ENCODE assay signal across 14 cellular contexts in the genomic region with DNA sequence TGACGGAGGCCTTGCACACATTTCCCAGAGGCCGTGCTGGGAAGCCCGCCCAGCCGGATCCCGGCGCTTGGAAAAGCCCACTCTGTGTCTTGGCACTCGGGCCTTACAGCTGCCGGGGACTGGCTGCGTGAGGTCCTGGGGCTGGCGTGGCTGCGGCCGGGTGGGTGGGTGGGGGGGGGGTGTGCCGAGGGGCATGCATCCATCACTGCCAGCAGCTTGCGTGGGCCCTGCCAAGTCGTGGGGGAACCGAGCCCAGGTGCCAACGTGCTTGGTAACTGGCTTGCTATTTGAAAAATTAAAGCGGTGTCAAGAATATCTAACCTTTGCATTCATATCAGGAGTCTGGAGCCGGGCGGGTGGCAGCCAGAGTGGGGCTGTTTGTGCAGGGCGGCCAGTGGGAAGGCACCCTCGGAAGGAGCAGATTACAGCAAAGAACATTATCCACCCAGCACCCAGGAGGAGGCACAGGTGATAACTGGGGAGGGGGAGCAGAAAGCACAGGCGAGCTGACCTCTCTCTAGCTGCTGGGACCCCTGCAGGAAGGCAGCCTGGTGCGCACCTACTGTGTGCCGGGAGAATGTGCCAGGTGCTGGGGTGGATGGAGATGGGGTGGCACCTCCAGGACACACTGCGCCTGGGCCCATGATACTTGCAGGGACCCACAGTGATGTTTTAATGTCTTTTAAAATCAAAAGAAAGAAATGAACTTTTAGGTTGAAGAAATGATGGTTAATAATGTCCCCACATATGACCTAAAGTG. TPM values are rescaled to one million over a fixed set of nuclear protein-coding genes. Genes with fewer than 3 reads are reported as not detected.
"Had no signal": no experiment of that assay in that cellular context is flagged by ENCODE, and none has a peak within 500 bp of the region (broad histone marks: within the 10 kb centered on the region; RNA-seq: fewer than 3 reads in every experiment).

No MANE protein-coding gene starts in this region.

- H3K4me3 ChIP-seq: mucosa of descending colon, prostate gland had no signal

- ATAC-seq: activated CD8-positive, alpha-beta memory T cell treated with anti-CD3 and anti-CD28 coated beads, Interleukin-2, amount 10 ng/mL, durations not matched to agents 7 days and 5 days; activated naive CD4-positive, alpha-beta T cell treated with anti-CD3 and anti-CD28 coated beads, Interleukin-2, amount 50 U/mL, for 72 hours; mucosa of descending colon; naive thymus-derived CD8-positive, alpha-beta T cell; sciatic nerve; stimulated activated naive B cell treated with anti-CD40 and anti-IgM and Interleukin-4, amounts not matched to agents 10 μg/mL and 1 μg/mL and 100 μg/mL, for 72 hours; T-helper 17 cell had no signal

- H3K27ac ChIP-seq: prostate gland had no signal

- H3K36me3 ChIP-seq: prostate gland had no signal

- DNase-seq: activated CD4-positive, alpha-beta T cell treated with anti-CD3 and anti-CD28 coated beads, Interleukin-2, amount 50 U/mL, for 4 hours; activated CD8-positive, alpha-beta memory T cell treated with anti-CD3 and anti-CD28 coated beads, Interleukin-2, amount 10 ng/mL, durations not matched to agents 7 days and 5 days; activated effector memory CD4-positive, alpha-beta T cell treated with anti-CD3 and anti-CD28 coated beads, Interleukin-2, amount 50 U/mL, for 16 hours; amniotic stem cell; kidney glomerular epithelial cell; mammary epithelial cell; naive thymus-derived CD8-positive, alpha-beta T cell; stimulated activated CD4-positive, alpha-beta T cell treated with anti-CD3 and anti-CD28 coated beads, Interleukin-2, amount 100 ng/mL, for 24 hours; stimulated activated naive B cell treated with anti-CD40 and anti-IgM and Interleukin-4, amounts not matched to agents 10 μg/mL and 1 μg/mL and 100 μg/mL, for 72 hours; T-helper 17 cell had no signal

- H3K9me3 ChIP-seq: prostate gland had no signal

RNA-seq across cellular contexts. Expression of a gene that starts 28.5 kb away (rescaled TPM):
- polyA plus RNA-seq: mammary epithelial cell had no signal
